In genomic region chr6:1316482-1317220, GRCh38 we compare ENCODE assay signal across 8 cellular contexts. TPM values are rescaled to one million over a fixed set of nuclear protein-coding genes. Genes with fewer than 3 reads are reported as not detected.
DNase-seq lines count a peak whose midpoint lies in the region; ATAC-seq, FAIRE-seq and TF ChIP-seq lines count a peak whose summit lies in the region.

No MANE protein-coding gene starts in this region.

- no peak for TF ChIP-seq CTCF in AG04449 (IDR thresholded peaks at IDR 0.05; ENCODE audit: insufficient read depth, low read length, missing control alignments)
- TF ChIP-seq CTCF in bronchial epithelial cell (IDR thresholded peaks at IDR 0.05; ENCODE audit: insufficient read depth, low read length, severe bottlenecking), result peak; percentile 23

- no peaks in the 10 kb centered on the region for H3K4me1 ChIP-seq in HAP-1
- H3K4me1 ChIP-seq in mucosa of rectum (ENCODE audit: control insufficient read depth in 2 of 2, insufficient read depth in 2 of 2, low read length in 2 of 2), result peaks cover 0 to 7% of the 10 kb centered on the region in 2 donors

- H3K4me3 ChIP-seq in AG04449 (ENCODE audit: low read depth, low read length), result peak overlapping the region; percentile 60
- H3K4me3 ChIP-seq in HAP-1, result 0 out of 2 replicates have a peak overlapping the region, but pooled peaks have one; percentile 9
- H3K4me3 ChIP-seq in bronchial epithelial cell (ENCODE audit: low read depth, low read length), result peak overlapping the region; percentile 53
- H3K4me3 ChIP-seq in mucosa of rectum (ENCODE audit: low read length in 2 of 2), result peak overlapping the region; percentile 32 to 67

- peaks cover 47% of the 10 kb centered on the region for H3K27me3 ChIP-seq in HAP-1 (ENCODE audit: low read depth)
- no peaks in the 10 kb centered on the region for H3K27me3 ChIP-seq in bronchial epithelial cell (ENCODE audit: control insufficient read depth, insufficient read depth, low read length)
- H3K27me3 ChIP-seq in mucosa of rectum (ENCODE audit: control insufficient read depth in 2 of 2, insufficient read depth in 2 of 2, low read length in 2 of 2), result peaks cover 25 to 30% of the 10 kb centered on the region in 2 donors

- POLR2A ChIA-PET in AG04449 (lab: Yijun Ruan, JAX), result no interaction called here

- in situ Hi-C loops in HAP-1 (cut with MboI; ENCODE audit: low sequenced_read_pairs), result no loop called here

- CTCF ChIA-PET in AG04449 (lab: Yijun Ruan, JAX), result interaction anchor here (1.1 kb wide), 1 partner anchor 52 kb away, joined by 3 read pairs; no protein-coding TSS in a partner anchor

- ATAC-seq in GM19328 (IDR thresholded peaks at IDR 0.05; ENCODE audit: unreplicated experiment), result no peak

- H3K36me3 ChIP-seq in HAP-1 (replicated peaks) (no peaks in the 10 kb centered on the region), bronchial epithelial cell (ENCODE audit: control insufficient read depth, insufficient read depth, low read length) (no peaks in the 10 kb centered on the region), mucosa of rectum (ENCODE audit: control insufficient read depth in 2 of 2, insufficient read depth in 2 of 2, low read length in 2 of 2) (no peaks in the 10 kb centered on the region)

- no peak overlapping the region for H3K9ac ChIP-seq in mucosa of rectum (ENCODE audit: low read depth in 1 of 2, low read length in 2 of 2)

- DNase-seq in AG04449 (ENCODE audit: low read depth, low spot score) (no peak), HAP-1 (ENCODE audit: low spot score in 2 of 2) (peak; percentile 13 to 52), bronchial epithelial cell (ENCODE audit: low read depth) (no peak), T-helper 1 cell (no peak), NCI-H1436 treated with DMSO at 0.1 percent for 48 hours (lab: John Stamatoyannopoulos, UW) (no peak), C1 segment of cervical spinal cord (lab: John Stamatoyannopoulos, UW) (no peak)

- no peaks in the 10 kb centered on the region for H3K9me3 ChIP-seq in HAP-1
- H3K9me3 ChIP-seq in mucosa of rectum (ENCODE audit: control insufficient read depth in 2 of 2, low read length in 2 of 2), result no peaks in the 10 kb centered on the region

- no peak for FAIRE-seq in bronchial epithelial cell (lab: Jason Lieb, UNC)

- no peak overlapping the region for H3K27ac ChIP-seq in mucosa of rectum (ENCODE audit: low read depth in 2 of 2, low read length in 2 of 2)

RNA-seq across cellular contexts. Expression of gene FOXQ1, which starts 4.8 kb away (rescaled TPM):
- total RNA-seq in bronchial epithelial cell, result 3.1 and 3.4 TPM in 2 replicates

Comparison
In these comparisons a context has a peak if more than half of its experiments do, and no peak if none do; other contexts are left out.
1. DNase-seq: peak in HAP-1 (2 of 2); none in AG04449 (single experiment), bronchial epithelial cell (single experiment), T-helper 1 cell (0 of 5), NCI-H1436 treated with DMSO at 0.1 percent for 48 hours (single experiment) and C1 segment of cervical spinal cord (0 of 14).
2. H3K4me3 ChIP-seq: peak in every context shown above with its lines; median percentile 60 in AG04449; 53 in bronchial epithelial cell; 50 in mucosa of rectum; 9 in HAP-1.